1 cellular context compared by ENCODE assay signal in the genomic region with DNA sequence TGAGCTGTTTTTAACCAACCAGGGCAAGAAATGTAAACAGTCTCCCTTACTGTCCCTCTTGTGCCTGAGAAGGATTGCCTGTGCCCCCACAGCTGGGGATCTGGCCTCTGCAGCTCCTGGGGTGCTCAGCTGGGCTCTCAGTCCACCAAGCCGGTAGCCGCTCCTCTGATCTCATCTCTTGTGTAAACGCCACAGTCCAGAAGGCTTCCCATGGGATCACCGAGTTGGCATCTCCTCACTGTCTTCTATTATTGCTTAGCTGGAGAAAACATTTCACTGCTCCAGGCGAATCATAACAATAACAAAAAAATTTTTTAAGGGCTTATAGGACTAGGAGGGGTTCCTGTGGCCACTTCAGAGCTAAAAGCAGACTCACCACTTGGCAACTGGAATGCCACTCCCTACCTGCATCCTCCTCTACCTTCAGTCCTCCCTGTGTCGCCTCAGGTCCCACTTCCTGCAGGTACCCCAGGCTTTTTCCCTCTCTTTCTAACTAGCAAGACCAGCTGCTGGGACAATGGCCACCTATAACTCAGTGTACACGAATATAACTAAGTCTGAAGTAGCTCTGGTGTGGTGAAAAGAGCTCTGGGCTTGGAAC.
TF ChIP-seq lines count a peak whose summit lies in the region.

No MANE protein-coding gene starts in this region.

TF ChIP-seq in HepG2, 621 proteins besides CTCF, POLR2A, EP300 and RAD21 (continued from another document):
- no peak for TF ChIP-seq ZNF614 (CRISPR knock-in tag; IDR thresholded peaks at IDR 0.05; ENCODE audit: borderline replicate concordance)
